In genomic region chr12:105878964-105879363, GRCh38 we compare ENCODE assay signal across 26 cellular contexts.
A peak's percentile ranks its signal among the peaks of the same experiment; 100 is the strongest.
DNase-seq lines count a peak whose midpoint lies in the region; ATAC-seq, FAIRE-seq and TF ChIP-seq lines count a peak whose summit lies in the region.
"Had no signal": no experiment of that assay in that cellular context is flagged by ENCODE, and none has a peak within 500 bp of the region (broad histone marks: within the 10 kb centered on the region; RNA-seq: fewer than 3 reads in every experiment).

No MANE protein-coding gene starts in this region.

- H3K23ac ChIP-seq in neuronal stem cell (ENCODE audit: low read depth, low read length, poor library complexity): no peak overlapping the region

- DNase-seq in GM23248 (peak; percentile 33), PC-3 (peak; percentile 29), endothelial cell of umbilical vein (ENCODE audit: low read depth, low spot score) (peak; percentile 4), neuronal stem cell (ENCODE audit: low spot score) (no peak), Right ventricle myocardium inferior (ENCODE audit: missing footprints) (no peak), colonic mucosa (no peak)
- no peak for DNase-seq in activated T-helper 2 cell treated with anti-CD3 and anti-CD28 coated beads, Interferon-gamma antibody, Interleukin-2, Interleukin-4, amounts not matched to agents 10 μg/mL and 5 μg/mL and 100 μg/mL, durations not matched to agents 14 hours and 24 hours and 36 hours (ENCODE audit: low spot score)
- DNase-seq: BE2C, DMS53, EL, KBM-7, MM.1S, NCI-H1092, NCI-H146, NCI-H2029 treated with DMSO at 0.1 percent for 48 hours, NCI-H2171, NCI-H345, NCI-H524 treated with DMSO at 0.1 percent for 48 hours, NCI-H82, RPMI8226, SIG-M5, SK-N-SH had no signal

- H3F3A ChIP-seq in GM23248 (ENCODE audit: insufficient read depth): peaks cover 8% of the 10 kb centered on the region
- H3F3A ChIP-seq in PC-3 (ENCODE audit: low read length, unreplicated experiment): no peaks in the 10 kb centered on the region

- H3K4me3 Mint-ChIP-seq in activated T-helper 2 cell treated with anti-CD3 and anti-CD28 coated beads, Interferon-gamma antibody, Interleukin-2, Interleukin-4, amounts not matched to agents 10 μg/mL and 5 μg/mL and 100 μg/mL, durations not matched to agents 14 hours and 24 hours and 36 hours (ENCODE audit: low read depth): no peak overlapping the region

- H2BK120ac ChIP-seq in neuronal stem cell (ENCODE audit: low read depth, low read length): no peak overlapping the region

- H3K4me2 ChIP-seq in GM23248 (ENCODE audit: unreplicated experiment): no peak overlapping the region
- no peak overlapping the region for H3K4me2 ChIP-seq in PC-3 (ENCODE audit: low read length)
- H3K4me2 ChIP-seq in endothelial cell of umbilical vein (ENCODE audit: insufficient read depth, low read length): no peak overlapping the region
- H3K4me2 ChIP-seq in neuronal stem cell (ENCODE audit: insufficient read depth, low read length, poor library complexity, severe bottlenecking): no peak overlapping the region
- H3K4me2 ChIP-seq: SK-N-SH had no signal

- H3K9me3 ChIP-seq in GM23248 (ENCODE audit: low read depth): no peaks in the 10 kb centered on the region
- H3K9me3 ChIP-seq in PC-3 (ENCODE audit: low read length): no peaks in the 10 kb centered on the region
- no peaks in the 10 kb centered on the region for H3K9me3 ChIP-seq in endothelial cell of umbilical vein (replicated peaks; ENCODE audit: control insufficient read depth, insufficient read depth, low read length)
- H3K9me3 ChIP-seq in neuronal stem cell (replicated peaks in 1 of 2; ENCODE audit: control insufficient read depth in 2 of 2, insufficient read depth in 1 of 2, low read depth in 1 of 2, low read length in 2 of 2): peaks cover 0 to 4% of the 10 kb centered on the region in 2 donors
- H3K9me3 ChIP-seq in colonic mucosa: no peaks in the 10 kb centered on the region
- H3K9me3 ChIP-seq: BE2C, SK-N-SH had no signal

- H4K20me1 ChIP-seq in GM23248 (ENCODE audit: insufficient read depth) (no peaks in the 10 kb centered on the region), PC-3 (ENCODE audit: low read length) (no peaks in the 10 kb centered on the region), endothelial cell of umbilical vein (replicated peaks; ENCODE audit: control insufficient read depth, extremely low read depth, insufficient read depth, low read length) (no peaks in the 10 kb centered on the region)

- POLR2A ChIA-PET in PC-3 (lab: Charles Lee; ENCODE audit: unreplicated experiment) (no interaction called here), endothelial cell of umbilical vein (lab: Charles Lee) (no interaction called here)

- dilution Hi-C loops in endothelial cell of umbilical vein (cut with MboI; ENCODE audit: extremely low pct_ligation_motif_present, low sequenced_read_pairs): no loop called here

- no peak for FAIRE-seq in endothelial cell of umbilical vein (lab: Jason Lieb, UNC)
- FAIRE-seq: D721Med, GM19239, H54, HepG2 had no signal

- intact Hi-C loops in PC-3 (cut with micrococcal nuclease): no loop called here
- intact Hi-C loops in endothelial cell of umbilical vein (cut with micrococcal nuclease): no loop called here
- intact Hi-C loops in activated T-helper 2 cell treated with anti-CD3 and anti-CD28 coated beads, Interferon-gamma antibody, Interleukin-2, Interleukin-4, amounts not matched to agents 10 μg/mL and 5 μg/mL and 100 μg/mL, durations not matched to agents 14 hours and 24 hours and 36 hours (cut with micrococcal nuclease): no loop called here
- intact Hi-C loops in Right ventricle myocardium inferior (cut with DNase I): no loop called here
- intact Hi-C loops in colonic mucosa (cut with DNase I): no loop called here

- no peaks in the 10 kb centered on the region for H3K79me1 ChIP-seq in neuronal stem cell (ENCODE audit: low read depth, low read length)

- no peak overlapping the region for H2BK12ac ChIP-seq in neuronal stem cell (ENCODE audit: low read length)

- no peak overlapping the region for H3K27ac Mint-ChIP-seq in activated T-helper 2 cell treated with anti-CD3 and anti-CD28 coated beads, Interferon-gamma antibody, Interleukin-2, Interleukin-4, amounts not matched to agents 10 μg/mL and 5 μg/mL and 100 μg/mL, durations not matched to agents 14 hours and 24 hours and 36 hours

- no peak for TF ChIP-seq POLR2A in endothelial cell of umbilical vein (IDR thresholded peaks at IDR 0.05; ENCODE audit: low read depth, low read length)

- H3K9ac ChIP-seq in GM23248 (no peak overlapping the region), PC-3 (ENCODE audit: low read length) (no peak overlapping the region), endothelial cell of umbilical vein (replicated peaks; ENCODE audit: extremely low read depth, insufficient read depth, low read length) (no peak overlapping the region), neuronal stem cell (ENCODE audit: low read depth, low read length, poor library complexity) (no peak overlapping the region), colonic mucosa (ENCODE audit: low read depth in 2 of 2, low read length in 2 of 2) (no peak overlapping the region)
- H3K9ac ChIP-seq: SK-N-SH had no signal

- WGBS in GM23248 (ENCODE audit: low coverage in 1 of 2, low lambda C conversion rate in 2 of 2, missing lambda C conversion rate in 2 of 2), 2 experiments: 84 to 95% methylated on average over 3 of the region's 3 CpGs
- no CpG with 5 or more reads among the region's 3 CpGs for WGBS in neuronal stem cell (ENCODE audit: extremely low coverage in 2 of 2, insufficient read length in 2 of 2, insufficient replicate concordance in 1 of 2), 2 donors

- peak overlapping the region; percentile 12 for H2AK5ac ChIP-seq in neuronal stem cell (ENCODE audit: low read depth, low read length)

- CTCF ChIA-PET in PC-3 (lab: Charles Lee): no interaction called here
- CTCF ChIA-PET in endothelial cell of umbilical vein (lab: Charles Lee): interaction anchor here (0.8 to 1.6 kb wide), 3 partner anchors 11 to 458 kb away, joined by 3 to 4 read pairs (median 3); no protein-coding TSS in a partner anchor

- H3K36me3 Mint-ChIP-seq in activated T-helper 2 cell treated with anti-CD3 and anti-CD28 coated beads, Interferon-gamma antibody, Interleukin-2, Interleukin-4, amounts not matched to agents 10 μg/mL and 5 μg/mL and 100 μg/mL, durations not matched to agents 14 hours and 24 hours and 36 hours (ENCODE audit: low read depth): no peaks in the 10 kb centered on the region

- no peak overlapping the region for H4K8ac ChIP-seq in neuronal stem cell (ENCODE audit: low read depth, low read length)

- no peak overlapping the region for H3K14ac ChIP-seq in neuronal stem cell (ENCODE audit: low read length)

- no peak overlapping the region for H3K4ac ChIP-seq in neuronal stem cell (ENCODE audit: low read length)

- no peak overlapping the region for H3K4me3 ChIP-seq in GM23248
- H3K4me3 ChIP-seq in PC-3 (ENCODE audit: low read length): no peak overlapping the region
- H3K4me3 ChIP-seq in endothelial cell of umbilical vein (replicated peaks in 1 of 3; ENCODE audit: insufficient read depth in 1 of 3, low read depth in 1 of 3, low read length in 3 of 3): no peak overlapping the region
- no peak overlapping the region for H3K4me3 ChIP-seq in neuronal stem cell (ENCODE audit: low read length in 2 of 2)
- H3K4me3 ChIP-seq in colonic mucosa: no peak overlapping the region

- peaks cover under 1% of the 10 kb centered on the region for H3K27me3 Mint-ChIP-seq in activated T-helper 2 cell treated with anti-CD3 and anti-CD28 coated beads, Interferon-gamma antibody, Interleukin-2, Interleukin-4, amounts not matched to agents 10 μg/mL and 5 μg/mL and 100 μg/mL, durations not matched to agents 14 hours and 24 hours and 36 hours (ENCODE audit: low read depth)

- H3K79me2 ChIP-seq in GM23248 (ENCODE audit: insufficient read depth) (no peaks in the 10 kb centered on the region), PC-3 (ENCODE audit: low read length) (no peaks in the 10 kb centered on the region), endothelial cell of umbilical vein (ENCODE audit: control insufficient read depth, insufficient read depth, low read length) (no peaks in the 10 kb centered on the region)

- H4K91ac ChIP-seq in neuronal stem cell (ENCODE audit: low read depth, low read length, poor library complexity): no peak overlapping the region

- no peaks in the 10 kb centered on the region for H3K36me3 ChIP-seq in GM23248 (ENCODE audit: low read depth)
- H3K36me3 ChIP-seq in PC-3 (ENCODE audit: low read depth, low read length): no peaks in the 10 kb centered on the region
- no peaks in the 10 kb centered on the region for H3K36me3 ChIP-seq in endothelial cell of umbilical vein (ENCODE audit: control insufficient read depth in 2 of 2, extremely low read depth in 1 of 2, insufficient read depth in 2 of 2, low read length in 2 of 2)
- H3K36me3 ChIP-seq in neuronal stem cell (replicated peaks in 1 of 2; ENCODE audit: control insufficient read depth in 2 of 2, insufficient read depth in 2 of 2, low read length in 2 of 2): no peaks in the 10 kb centered on the region
- no peaks in the 10 kb centered on the region for H3K36me3 ChIP-seq in colonic mucosa
- H3K36me3 ChIP-seq: BE2C had no signal

- H3K9me3 Mint-ChIP-seq in activated T-helper 2 cell treated with anti-CD3 and anti-CD28 coated beads, Interferon-gamma antibody, Interleukin-2, Interleukin-4, amounts not matched to agents 10 μg/mL and 5 μg/mL and 100 μg/mL, durations not matched to agents 14 hours and 24 hours and 36 hours: no peaks in the 10 kb centered on the region

- in situ Hi-C loops in GM23248 (cut with MboI): no loop called here

- no peak overlapping the region for H2BK15ac ChIP-seq in neuronal stem cell (ENCODE audit: low read length)

- no peaks in the 10 kb centered on the region for H3K9me1 ChIP-seq in endothelial cell of umbilical vein (replicated peaks; ENCODE audit: control insufficient read depth, extremely low read depth, insufficient read depth, low read length)

- H3K27ac ChIP-seq in GM23248 (no peak overlapping the region), PC-3 (ENCODE audit: low read length) (no peak overlapping the region), endothelial cell of umbilical vein (ENCODE audit: insufficient read depth, low read depth, low read length) (no peak overlapping the region), neuronal stem cell (replicated peaks; ENCODE audit: low read length) (no peak overlapping the region), colonic mucosa (no peak overlapping the region)

- peaks cover 17% of the 10 kb centered on the region for H3K4me1 ChIP-seq in GM23248 (ENCODE audit: insufficient read depth)
- H3K4me1 ChIP-seq in PC-3 (ENCODE audit: insufficient read depth, low read length): no peaks in the 10 kb centered on the region
- no peaks in the 10 kb centered on the region for H3K4me1 ChIP-seq in endothelial cell of umbilical vein (ENCODE audit: control insufficient read depth, extremely low read depth, insufficient read depth, low read length)
- peaks cover 5 to 28% of the 10 kb centered on the region in 2 donors for H3K4me1 ChIP-seq in neuronal stem cell (ENCODE audit: control insufficient read depth in 2 of 2, insufficient read depth in 1 of 2, low read depth in 1 of 2, low read length in 2 of 2)
- no peaks in the 10 kb centered on the region for H3K4me1 ChIP-seq in colonic mucosa
- H3K4me1 ChIP-seq: BE2C had no signal

- ATAC-seq in PC-3 (no peak), Right ventricle myocardium inferior (no peak)
- ATAC-seq: HepG2 had no signal

- peak overlapping the region; percentile 7 for H3K18ac ChIP-seq in neuronal stem cell (ENCODE audit: low read length)

- H2AFZ ChIP-seq in GM23248 (no peak overlapping the region), PC-3 (ENCODE audit: low read length) (no peak overlapping the region), endothelial cell of umbilical vein (ENCODE audit: low read depth, low read length) (no peak overlapping the region), neuronal stem cell (ENCODE audit: low read length) (no peak overlapping the region)

- TF ChIP-seq CTCF in PC-3 (conservative IDR thresholded peaks at IDR 0.05; ENCODE audit: low read depth, low read length): no peak
- no peak for TF ChIP-seq CTCF in endothelial cell of umbilical vein (IDR thresholded peaks at IDR 0.05; ENCODE audit: extremely low read depth in 1 of 2, insufficient read depth in 1 of 2, low read depth in 1 of 2, low read length in 2 of 2)
- no peak for TF ChIP-seq CTCF in colonic mucosa (IDR thresholded peaks at IDR 0.05)

- no peaks in the 10 kb centered on the region for H3K27me3 ChIP-seq in GM23248 (replicated peaks; ENCODE audit: insufficient read depth)
- no peaks in the 10 kb centered on the region for H3K27me3 ChIP-seq in PC-3 (ENCODE audit: low read length)
- no peaks in the 10 kb centered on the region for H3K27me3 ChIP-seq in endothelial cell of umbilical vein (ENCODE audit: control insufficient read depth in 2 of 2, insufficient read depth in 2 of 2, low read length in 2 of 2)
- H3K27me3 ChIP-seq in neuronal stem cell (ENCODE audit: control insufficient read depth in 3 of 3, insufficient read depth in 3 of 3, low read depth in 1 of 3, low read length in 3 of 3): no peaks in the 10 kb centered on the region
- H3K27me3 ChIP-seq in colonic mucosa: no peaks in the 10 kb centered on the region
- H3K27me3 ChIP-seq: BE2C had no signal

- H3K4me1 Mint-ChIP-seq in activated T-helper 2 cell treated with anti-CD3 and anti-CD28 coated beads, Interferon-gamma antibody, Interleukin-2, Interleukin-4, amounts not matched to agents 10 μg/mL and 5 μg/mL and 100 μg/mL, durations not matched to agents 14 hours and 24 hours and 36 hours (ENCODE audit: low read depth): no peaks in the 10 kb centered on the region

- H3K9me2 ChIP-seq in GM23248 (ENCODE audit: insufficient read depth) (no peaks in the 10 kb centered on the region), PC-3 (replicated peaks; ENCODE audit: low read length) (no peaks in the 10 kb centered on the region)

- H2BK5ac ChIP-seq in neuronal stem cell (ENCODE audit: low read length): no peak overlapping the region

- BruUV-seq in PC-3 (replicated peaks; lab: Mats Ljungman, UMichigan) (no TSS peak), endothelial cell of umbilical vein (replicated peaks; lab: Mats Ljungman, UMichigan) (no TSS peak)

Comparison
In these comparisons a context has a peak if more than half of its experiments do, and no peak if none do; other contexts are left out.
1. DNase-seq: peak in GM23248 (single experiment), PC-3 (single experiment) and endothelial cell of umbilical vein (single experiment); none in neuronal stem cell (single experiment), activated T-helper 2 cell treated with anti-CD3 and anti-CD28 coated beads, Interferon-gamma antibody, Interleukin-2, Interleukin-4, amounts not matched to agents 10 μg/mL and 5 μg/mL and 100 μg/mL, durations not matched to agents 14 hours and 24 hours and 36 hours (single experiment), Right ventricle myocardium inferior (single experiment) and colonic mucosa (single experiment).